Comparison of ENCODE assay signal across 23 cellular contexts in the genomic region with DNA sequence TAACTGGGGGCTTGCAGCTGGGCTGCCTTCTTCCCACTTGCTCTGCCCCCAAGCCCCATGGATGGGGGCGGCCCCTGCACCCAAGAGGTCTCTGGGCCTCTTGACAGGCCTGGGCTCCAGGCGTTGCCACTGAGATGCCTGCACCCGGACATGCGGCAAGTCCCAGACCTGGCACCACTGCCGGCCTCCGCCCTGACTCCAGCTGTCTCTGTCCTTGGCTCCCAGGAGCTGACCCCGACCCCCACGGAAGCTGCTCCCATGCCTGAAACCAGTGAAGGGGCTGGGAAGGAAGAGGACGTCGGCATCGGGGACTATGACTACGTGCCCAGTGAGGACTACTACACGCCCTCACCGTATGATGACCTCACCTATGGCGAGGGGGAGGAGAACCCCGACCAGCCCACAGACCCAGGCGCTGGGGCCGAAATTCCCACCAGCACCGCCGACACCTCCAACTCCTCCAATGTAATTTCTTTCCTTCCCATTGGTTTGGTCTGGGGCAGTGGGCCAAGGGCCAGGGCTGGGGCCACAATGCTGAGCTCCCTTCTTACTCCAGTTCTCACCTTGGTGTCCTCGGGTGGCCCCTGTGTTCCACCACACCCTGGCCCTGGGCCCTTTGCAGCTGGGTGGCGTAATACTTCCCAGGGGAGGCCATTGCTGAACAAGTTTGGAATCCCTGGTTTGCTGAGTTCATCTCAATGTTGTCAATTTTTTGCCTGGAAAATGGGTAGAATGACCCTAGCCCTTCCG.
DNase-seq lines count a peak whose midpoint lies in the region; ATAC-seq and TF ChIP-seq lines count a peak whose summit lies in the region.
"Had no signal": no experiment of that assay in that cellular context is flagged by ENCODE, and none has a peak within 500 bp of the region (broad histone marks: within the 10 kb centered on the region; RNA-seq: fewer than 3 reads in every experiment).

No MANE protein-coding gene starts in this region.

- H3K27ac Mint-ChIP-seq in WTC11, result no peak overlapping the region
- H3K27ac Mint-ChIP-seq: activated CD4-positive, alpha-beta T cell treated with anti-CD3 and anti-CD28 coated beads for 36 hours; activated T-cell treated with anti-CD3 and anti-CD28 coated beads, Interleukin-2, amount 50 U/mL, for 24 hours; type B pancreatic cell had no signal

- POLR2A ChIA-PET in WTC11 (lab: Charles Lee), result no interaction called here

- ATAC-seq in GM21390 (IDR thresholded peaks at IDR 0.05; ENCODE audit: unreplicated experiment) (no peak), WTC11 (no peak)
- ATAC-seq: activated CD4-positive, alpha-beta T cell treated with anti-CD3 and anti-CD28 coated beads for 36 hours had no signal

- no peak overlapping the region for H3K4me3 Mint-ChIP-seq in WTC11
- H3K4me3 Mint-ChIP-seq: activated CD4-positive, alpha-beta T cell treated with anti-CD3 and anti-CD28 coated beads for 36 hours; activated T-cell treated with anti-CD3 and anti-CD28 coated beads, Interleukin-2, amount 50 U/mL, for 24 hours; brain; type B pancreatic cell had no signal

- peak overlapping the region; percentile 6 for H3K27ac ChIP-seq in muscle layer of colon (ENCODE audit: low read depth, low read length)
- H3K27ac ChIP-seq in stomach smooth muscle (ENCODE audit: low read length), result peak overlapping the region; percentile 93
- H3K27ac ChIP-seq: BLaER1 treated with 17β-estradiol and CSF1 and Interleukin-3, amounts not matched to agents 10 nM and 100 nM; neutrophil had no signal

- peaks cover 13% of the 10 kb centered on the region for H3K36me3 Mint-ChIP-seq in WTC11

- no peak for TF ChIP-seq CTCF in WTC11 (IDR thresholded peaks at IDR 0.05)

- no peaks in the 10 kb centered on the region for H3K27me3 Mint-ChIP-seq in WTC11 (ENCODE audit: low read depth)
- H3K27me3 Mint-ChIP-seq: type B pancreatic cell had no signal

- peaks cover 52% of the 10 kb centered on the region for H3K4me1 ChIP-seq in muscle layer of colon (ENCODE audit: insufficient read depth, low read length)
- peaks cover 62% of the 10 kb centered on the region for H3K4me1 ChIP-seq in stomach smooth muscle (ENCODE audit: control insufficient read depth, insufficient read depth, low read length)
- H3K4me1 ChIP-seq: Caco-2 had no signal

- H3K4me1 Mint-ChIP-seq in WTC11, result no peaks in the 10 kb centered on the region

- H3K27me3 ChIP-seq in muscle layer of colon (ENCODE audit: control insufficient read depth in 1 of 2, insufficient read depth in 2 of 2, low read length in 2 of 2) (no peaks in the 10 kb centered on the region), stomach smooth muscle (ENCODE audit: control insufficient read depth in 1 of 2, insufficient read depth in 2 of 2, low read length in 2 of 2) (no peaks in the 10 kb centered on the region)

- DNase-seq in AG20443 (ENCODE audit: low spot score) (peak; percentile 51), fibroblast of gingiva (ENCODE audit: low read depth) (peak; percentile 51), WTC11 (ENCODE audit: low spot score) (no peak), NK-92 (lab: John Stamatoyannopoulos, UW; ENCODE audit: unreplicated experiment) (no peak), posterior vena cava (ENCODE audit: low spot score) (no peak)
- DNase-seq: activated CD4-positive, alpha-beta T cell treated with anti-CD3 and anti-CD28 coated beads for 36 hours; activated T-cell treated with anti-CD3 and anti-CD28 coated beads, Interleukin-2, amount 50 U/mL, for 24 hours; Caco-2; DND-41; effector memory CD4-positive, alpha-beta T cell; erythroblast; kidney glomerular epithelial cell; NCI-H1092 treated with DMSO at 0.1 percent for 48 hours; NCI-H187 treated with DMSO at 0.1 percent for 48 hours; NCI-H526 treated with DMSO at 0.1 percent for 48 hours; stimulated activated naive CD4-positive, alpha-beta T cell treated with Interleukin-2 at 50 U/mL for 16 hours had no signal

- no peaks in the 10 kb centered on the region for H3K9me3 ChIP-seq in muscle layer of colon (ENCODE audit: low read length)
- no peaks in the 10 kb centered on the region for H3K9me3 ChIP-seq in stomach smooth muscle (ENCODE audit: control insufficient read depth in 2 of 2, low read length in 2 of 2)
- H3K9me3 ChIP-seq: neutrophil had no signal

- H3K36me3 ChIP-seq in muscle layer of colon (ENCODE audit: insufficient read depth, low read length) (peaks cover 33% of the 10 kb centered on the region), stomach smooth muscle (ENCODE audit: control insufficient read depth in 2 of 2, insufficient read depth in 2 of 2, low read length in 2 of 2) (peaks cover 5 to 18% of the 10 kb centered on the region in 2 donors)
- H3K36me3 ChIP-seq: neutrophil had no signal

- intact Hi-C loops in posterior vena cava (cut with DNase I), result loop anchor here in 1 of 2 donors (2.0 kb wide), 1 partner anchor 17 kb away; no protein-coding TSS in a partner anchor

- H3K9me3 Mint-ChIP-seq in WTC11, result peaks cover 6% of the 10 kb centered on the region
- H3K9me3 Mint-ChIP-seq: activated T-cell treated with anti-CD3 and anti-CD28 coated beads, Interleukin-2, amount 50 U/mL, for 24 hours; type B pancreatic cell had no signal

- H3K4me3 ChIP-seq in muscle layer of colon (ENCODE audit: low read depth in 1 of 2, low read length in 2 of 2) (no peak overlapping the region), stomach smooth muscle (ENCODE audit: low read length in 2 of 2) (no peak overlapping the region)
- H3K4me3 ChIP-seq: BLaER1 treated with 17β-estradiol and CSF1 and Interleukin-3, amounts not matched to agents 10 nM and 100 nM had no signal

- CTCF ChIA-PET in WTC11 (lab: Charles Lee), result no interaction called here

- H3K9ac ChIP-seq in muscle layer of colon (ENCODE audit: low read length) (no peak overlapping the region), stomach smooth muscle (ENCODE audit: low read length in 2 of 2) (peak overlapping the region in 1 of 2 donors; percentile 47)
- H3K9ac ChIP-seq: BLaER1 treated with 17β-estradiol and CSF1 and Interleukin-3, amounts not matched to agents 10 nM and 100 nM had no signal

TF ChIP-seq in WTC11, 78 proteins besides CTCF, POLR2A, EP300 and RAD21 (continues in another document):
- TF ChIP-seq, protein P1, sequence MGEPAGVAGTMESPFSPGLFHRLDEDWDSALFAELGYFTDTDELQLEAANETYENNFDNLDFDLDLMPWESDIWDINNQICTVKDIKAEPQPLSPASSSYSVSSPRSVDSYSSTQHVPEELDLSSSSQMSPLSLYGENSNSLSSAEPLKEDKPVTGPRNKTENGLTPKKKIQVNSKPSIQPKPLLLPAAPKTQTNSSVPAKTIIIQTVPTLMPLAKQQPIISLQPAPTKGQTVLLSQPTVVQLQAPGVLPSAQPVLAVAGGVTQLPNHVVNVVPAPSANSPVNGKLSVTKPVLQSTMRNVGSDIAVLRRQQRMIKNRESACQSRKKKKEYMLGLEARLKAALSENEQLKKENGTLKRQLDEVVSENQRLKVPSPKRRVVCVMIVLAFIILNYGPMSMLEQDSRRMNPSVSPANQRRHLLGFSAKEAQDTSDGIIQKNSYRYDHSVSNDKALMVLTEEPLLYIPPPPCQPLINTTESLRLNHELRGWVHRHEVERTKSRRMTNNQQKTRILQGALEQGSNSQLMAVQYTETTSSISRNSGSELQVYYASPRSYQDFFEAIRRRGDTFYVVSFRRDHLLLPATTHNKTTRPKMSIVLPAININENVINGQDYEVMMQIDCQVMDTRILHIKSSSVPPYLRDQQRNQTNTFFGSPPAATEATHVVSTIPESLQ (CRISPR knock-in tag; IDR thresholded peaks at IDR 0.05), result no peak
- TF ChIP-seq, protein P2, sequence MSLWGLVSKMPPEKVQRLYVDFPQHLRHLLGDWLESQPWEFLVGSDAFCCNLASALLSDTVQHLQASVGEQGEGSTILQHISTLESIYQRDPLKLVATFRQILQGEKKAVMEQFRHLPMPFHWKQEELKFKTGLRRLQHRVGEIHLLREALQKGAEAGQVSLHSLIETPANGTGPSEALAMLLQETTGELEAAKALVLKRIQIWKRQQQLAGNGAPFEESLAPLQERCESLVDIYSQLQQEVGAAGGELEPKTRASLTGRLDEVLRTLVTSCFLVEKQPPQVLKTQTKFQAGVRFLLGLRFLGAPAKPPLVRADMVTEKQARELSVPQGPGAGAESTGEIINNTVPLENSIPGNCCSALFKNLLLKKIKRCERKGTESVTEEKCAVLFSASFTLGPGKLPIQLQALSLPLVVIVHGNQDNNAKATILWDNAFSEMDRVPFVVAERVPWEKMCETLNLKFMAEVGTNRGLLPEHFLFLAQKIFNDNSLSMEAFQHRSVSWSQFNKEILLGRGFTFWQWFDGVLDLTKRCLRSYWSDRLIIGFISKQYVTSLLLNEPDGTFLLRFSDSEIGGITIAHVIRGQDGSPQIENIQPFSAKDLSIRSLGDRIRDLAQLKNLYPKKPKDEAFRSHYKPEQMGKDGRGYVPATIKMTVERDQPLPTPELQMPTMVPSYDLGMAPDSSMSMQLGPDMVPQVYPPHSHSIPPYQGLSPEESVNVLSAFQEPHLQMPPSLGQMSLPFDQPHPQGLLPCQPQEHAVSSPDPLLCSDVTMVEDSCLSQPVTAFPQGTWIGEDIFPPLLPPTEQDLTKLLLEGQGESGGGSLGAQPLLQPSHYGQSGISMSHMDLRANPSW (CRISPR knock-in tag; conservative IDR thresholded peaks at IDR 0.05; ENCODE audit: low read depth), result no peak
- no peak for TF ChIP-seq E2F1 (CRISPR knock-in tag; IDR thresholded peaks at IDR 0.05)
- TF ChIP-seq ZBTB21 (CRISPR knock-in tag; IDR thresholded peaks at IDR 0.05; ENCODE audit: borderline replicate concordance), result no peak
- TF ChIP-seq ELF4 (CRISPR knock-in tag; IDR thresholded peaks at IDR 0.05; ENCODE audit: low read depth), result no peak
- TF ChIP-seq, protein P3, sequence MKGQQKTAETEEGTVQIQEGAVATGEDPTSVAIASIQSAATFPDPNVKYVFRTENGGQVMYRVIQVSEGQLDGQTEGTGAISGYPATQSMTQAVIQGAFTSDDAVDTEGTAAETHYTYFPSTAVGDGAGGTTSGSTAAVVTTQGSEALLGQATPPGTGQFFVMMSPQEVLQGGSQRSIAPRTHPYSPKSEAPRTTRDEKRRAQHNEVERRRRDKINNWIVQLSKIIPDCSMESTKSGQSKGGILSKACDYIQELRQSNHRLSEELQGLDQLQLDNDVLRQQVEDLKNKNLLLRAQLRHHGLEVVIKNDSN (CRISPR knock-in tag; IDR thresholded peaks at IDR 0.05), result no peak

Comparison
In these comparisons a context has a peak if more than half of its experiments do, and no peak if none do; other contexts are left out.
1. DNase-seq: peak in AG20443 (single experiment) and fibroblast of gingiva (single experiment); none in WTC11 (single experiment), NK-92 (single experiment) and posterior vena cava (single experiment).